Comparison of ENCODE assay signal across 15 cellular contexts in genomic region chr16:87949071-87949744, GRCh38. TPM values are rescaled to one million over a fixed set of nuclear protein-coding genes. Genes with fewer than 3 reads are reported as not detected.
DNase-seq lines count a peak whose midpoint lies in the region; ATAC-seq, FAIRE-seq and TF ChIP-seq lines count a peak whose summit lies in the region.
"Had no signal": no experiment of that assay in that cellular context is flagged by ENCODE, and none has a peak within 500 bp of the region (broad histone marks: within the 10 kb centered on the region; RNA-seq: fewer than 3 reads in every experiment).

No MANE protein-coding gene starts in this region.

- DNase-seq in CD4-positive, CD25-positive, alpha-beta regulatory T cell, result no peak
- DNase-seq in HuH-7.5 (ENCODE audit: low spot score) (peak; percentile 49), nephron progenitor cell (no peak), SW 1271 (lab: John Stamatoyannopoulos, UW) (no peak), NCI-H1930 (lab: John Stamatoyannopoulos, UW) (no peak), HTR-8/SVneo (ENCODE audit: insufficient read length, low spot score) (no peak)
- no peak for DNase-seq in activated naive CD8-positive, alpha-beta T cell treated with anti-CD3 and anti-CD28 coated beads, Interleukin-2, amount 10 ng/mL, durations not matched to agents 7 days and 5 days
- DNase-seq in stimulated activated CD4-positive, alpha-beta T cell treated with anti-CD3 and anti-CD28 coated beads, Interleukin-2, amount 100 ng/mL, for 24 hours, result no peak
- DNase-seq: CD4-positive, alpha-beta memory T cell; NCI-H1694 treated with DMSO at 0.1 percent for 48 hours had no signal

- peak overlapping the region in 1 of 3 donors; percentile 46 for H3K27ac Mint-ChIP-seq in CD4-positive, CD25-positive, alpha-beta regulatory T cell
- no peak overlapping the region for H3K27ac Mint-ChIP-seq in activated naive CD8-positive, alpha-beta T cell treated with anti-CD3 and anti-CD28 coated beads, Interleukin-2, amount 10 ng/mL, durations not matched to agents 7 days and 5 days
- H3K27ac Mint-ChIP-seq in nephron progenitor cell, result no peak overlapping the region

- peaks cover 4% of the 10 kb centered on the region for H3K36me3 Mint-ChIP-seq in CD4-positive, CD25-positive, alpha-beta regulatory T cell
- peaks cover 14% of the 10 kb centered on the region for H3K36me3 Mint-ChIP-seq in activated naive CD8-positive, alpha-beta T cell treated with anti-CD3 and anti-CD28 coated beads, Interleukin-2, amount 10 ng/mL, durations not matched to agents 7 days and 5 days
- peaks cover 10% of the 10 kb centered on the region for H3K36me3 Mint-ChIP-seq in nephron progenitor cell (ENCODE audit: low read depth)

- H3K27ac ChIP-seq in CD4-positive, CD25-positive, alpha-beta regulatory T cell (ENCODE audit: insufficient read depth, low read length, poor library complexity, severe bottlenecking), result no peak overlapping the region
- H3K27ac ChIP-seq: suprapubic skin had no signal

- peaks cover 30% of the 10 kb centered on the region for H3K4me1 ChIP-seq in CD4-positive, CD25-positive, alpha-beta regulatory T cell (ENCODE audit: control insufficient read depth, insufficient read depth, low read length, poor library complexity, severe bottlenecking)

- no peak for ATAC-seq in CD4-positive, CD25-positive, alpha-beta regulatory T cell (ENCODE audit: low read depth in 2 of 2)
- ATAC-seq in activated naive CD8-positive, alpha-beta T cell treated with anti-CD3 and anti-CD28 coated beads, Interleukin-2, amount 10 ng/mL, durations not matched to agents 7 days and 5 days (ENCODE audit: low read depth), result no peak
- ATAC-seq: sciatic nerve, SK-N-SH treated with all-trans-retinoic acid at 6 μM for 48 hours had no signal

- H3K27me3 ChIP-seq in CD4-positive, CD25-positive, alpha-beta regulatory T cell (ENCODE audit: control insufficient read depth, insufficient read depth, low read length), result no peaks in the 10 kb centered on the region
- H3K27me3 ChIP-seq: suprapubic skin had no signal

- H3K4me3 Mint-ChIP-seq in CD4-positive, CD25-positive, alpha-beta regulatory T cell, result peak overlapping the region; percentile 21 to 87 (median 34)
- H3K4me3 Mint-ChIP-seq in activated naive CD8-positive, alpha-beta T cell treated with anti-CD3 and anti-CD28 coated beads, Interleukin-2, amount 10 ng/mL, durations not matched to agents 7 days and 5 days, result peak overlapping the region; percentile 22
- H3K4me3 Mint-ChIP-seq in nephron progenitor cell, result peak overlapping the region; percentile 34

- no peak overlapping the region for H3K4me3 ChIP-seq in CD4-positive, CD25-positive, alpha-beta regulatory T cell (ENCODE audit: low read depth, low read length)
- H3K4me3 ChIP-seq: coronary artery, suprapubic skin had no signal

- no peak for FAIRE-seq in HTR-8/SVneo (lab: Jason Lieb, UNC)

- H3K9me3 ChIP-seq in CD4-positive, CD25-positive, alpha-beta regulatory T cell (ENCODE audit: control insufficient read depth in 2 of 2, low read length in 2 of 2), result no peaks in the 10 kb centered on the region
- H3K9me3 ChIP-seq: suprapubic skin had no signal

- TF ChIP-seq CTCF in nephron progenitor cell (IDR thresholded peaks at IDR 0.05), result no peak

- POLR2A ChIA-PET in activated naive CD8-positive, alpha-beta T cell treated with anti-CD3 and anti-CD28 coated beads, Interleukin-2, amount 10 ng/mL, durations not matched to agents 7 days and 5 days (lab: Charles Lee), result interaction anchor here (0.9 to 1.0 kb wide), 2 partner anchors 184 to 481 kb away, joined by 3 read pairs; partner anchors contain the start of gene KLHDC4

- peaks cover 7% of the 10 kb centered on the region for H3K27me3 Mint-ChIP-seq in CD4-positive, CD25-positive, alpha-beta regulatory T cell
- no peaks in the 10 kb centered on the region for H3K27me3 Mint-ChIP-seq in activated naive CD8-positive, alpha-beta T cell treated with anti-CD3 and anti-CD28 coated beads, Interleukin-2, amount 10 ng/mL, durations not matched to agents 7 days and 5 days
- H3K27me3 Mint-ChIP-seq in nephron progenitor cell (ENCODE audit: low read depth, poor library complexity), result peaks cover 7% of the 10 kb centered on the region

- H3K4me1 Mint-ChIP-seq in CD4-positive, CD25-positive, alpha-beta regulatory T cell, result peaks cover 4 to 32% (median 19%) of the 10 kb centered on the region in 4 donors
- H3K4me1 Mint-ChIP-seq in activated naive CD8-positive, alpha-beta T cell treated with anti-CD3 and anti-CD28 coated beads, Interleukin-2, amount 10 ng/mL, durations not matched to agents 7 days and 5 days, result peaks cover 35% of the 10 kb centered on the region
- H3K4me1 Mint-ChIP-seq in nephron progenitor cell, result peaks cover 54% of the 10 kb centered on the region

- peaks cover 6% of the 10 kb centered on the region for H3K36me3 ChIP-seq in CD4-positive, CD25-positive, alpha-beta regulatory T cell (ENCODE audit: control insufficient read depth, insufficient read depth, low read length)
- H3K36me3 ChIP-seq: suprapubic skin had no signal

- H3K9me3 Mint-ChIP-seq in CD4-positive, CD25-positive, alpha-beta regulatory T cell, result no peaks in the 10 kb centered on the region
- no peaks in the 10 kb centered on the region for H3K9me3 Mint-ChIP-seq in activated naive CD8-positive, alpha-beta T cell treated with anti-CD3 and anti-CD28 coated beads, Interleukin-2, amount 10 ng/mL, durations not matched to agents 7 days and 5 days
- no peaks in the 10 kb centered on the region for H3K9me3 Mint-ChIP-seq in nephron progenitor cell

RNA-seq across cellular contexts. Expression of gene BANP, which starts 2.0 kb away (rescaled TPM):
- 114 TPM for total RNA-seq in CD4-positive, CD25-positive, alpha-beta regulatory T cell
- 10 to 100 TPM; 20.4 to 27.6 (median 25.9) TPM for polyA plus RNA-seq in CD4-positive, CD25-positive, alpha-beta regulatory T cell
- total RNA-seq in activated naive CD8-positive, alpha-beta T cell treated with anti-CD3 and anti-CD28 coated beads, Interleukin-2, amount 10 ng/mL, durations not matched to agents 7 days and 5 days, result 10 to 100 TPM; 50.2 to 55.1 TPM

RNA-seq across cellular contexts. Expression of gene CA5A, which starts 12.9 kb away (rescaled TPM):
- total RNA-seq in CD4-positive, CD25-positive, alpha-beta regulatory T cell, result not detected
- polyA plus RNA-seq in CD4-positive, CD25-positive, alpha-beta regulatory T cell, result not detected
- not detected for total RNA-seq in activated naive CD8-positive, alpha-beta T cell treated with anti-CD3 and anti-CD28 coated beads, Interleukin-2, amount 10 ng/mL, durations not matched to agents 7 days and 5 days
- total RNA-seq: CD4-positive, alpha-beta memory T cell; sciatic nerve; suprapubic skin had no signal
- polyA plus RNA-seq: adipose tissue; CD4-positive, alpha-beta memory T cell had no signal
